ENCODE assay signal across 8 cellular contexts in genomic region chr2:25521665-25522387, GRCh38.
DNase-seq lines count a peak whose midpoint lies in the region; ATAC-seq and TF ChIP-seq lines count a peak whose summit lies in the region.

No MANE protein-coding gene starts in this region.

- H3K27ac ChIP-seq in GM23338 (ENCODE audit: low read depth) (no peak overlapping the region), colonic mucosa (no peak overlapping the region), suprapubic skin (no peak overlapping the region)

- H3K4me2 ChIP-seq in GM23338: no peak overlapping the region

- H3K9me3 ChIP-seq in colonic mucosa (no peaks in the 10 kb centered on the region), suprapubic skin (no peaks in the 10 kb centered on the region)

- H3K27me3 ChIP-seq in GM23338 (ENCODE audit: insufficient read depth) (no peaks in the 10 kb centered on the region), colonic mucosa (no peaks in the 10 kb centered on the region), suprapubic skin (no peaks in the 10 kb centered on the region)

- H3K36me3 ChIP-seq in GM23338 (ENCODE audit: insufficient read depth) (no peaks in the 10 kb centered on the region), colonic mucosa (no peaks in the 10 kb centered on the region), suprapubic skin (no peaks in the 10 kb centered on the region)

- TF ChIP-seq EP300 in suprapubic skin (IDR thresholded peaks at IDR 0.05): no peak

- no peaks in the 10 kb centered on the region; the same call in 1 of the 2 replicates for H4K20me1 ChIP-seq in GM23338 (replicated peaks; ENCODE audit: insufficient read depth)

- H3K4me3 ChIP-seq in GM23338: no peak overlapping the region
- H3K4me3 ChIP-seq in colonic mucosa: peak overlapping the region; percentile 14
- peak overlapping the region; percentile 25 for H3K4me3 ChIP-seq in suprapubic skin

- TF ChIP-seq POLR2A in suprapubic skin (IDR thresholded peaks at IDR 0.05): no peak

- H3K36me3 Mint-ChIP-seq in GM23338 (ENCODE audit: low read depth): no peaks in the 10 kb centered on the region

- peaks cover 8% of the 10 kb centered on the region for H3K27me3 Mint-ChIP-seq in GM23338 (ENCODE audit: insufficient read depth, low read depth, poor library complexity)

- H3K9ac ChIP-seq in colonic mucosa (ENCODE audit: low read depth in 2 of 2, low read length in 2 of 2): peak overlapping the region in 1 of 2 donors; percentile 38

- WGBS in suprapubic skin: 38% methylated on average over 10 of the region's 10 CpGs

- peak; percentile 74 to 94 for TF ChIP-seq CTCF in GM23338 (conservative IDR thresholded peaks at IDR 0.05; ENCODE audit: low read depth in 2 of 2)
- peak; percentile 67 for TF ChIP-seq CTCF in colonic mucosa (IDR thresholded peaks at IDR 0.05)
- TF ChIP-seq CTCF in suprapubic skin (IDR thresholded peaks at IDR 0.05): peak; percentile 63 to 65

- no peak overlapping the region for H3K4me3 Mint-ChIP-seq in GM23338

- H2AFZ ChIP-seq in GM23338: no peak overlapping the region

- ATAC-seq in GM23338: peak; percentile 55

- H3K27ac Mint-ChIP-seq in GM23338: no peak overlapping the region

- H3K9me2 ChIP-seq in GM23338 (ENCODE audit: insufficient read depth): no peaks in the 10 kb centered on the region

- H3K9me3 Mint-ChIP-seq in GM23338: no peaks in the 10 kb centered on the region

- intact Hi-C loops in colonic mucosa (cut with DNase I): loop anchor here (5.0 kb wide), 1 partner anchor 160 kb away; no protein-coding TSS in a partner anchor

- H3K79me2 ChIP-seq in GM23338 (replicated peaks; ENCODE audit: insufficient read depth): no peaks in the 10 kb centered on the region

- H3K4me1 ChIP-seq in GM23338 (ENCODE audit: insufficient read depth) (no peaks in the 10 kb centered on the region), colonic mucosa (no peaks in the 10 kb centered on the region), suprapubic skin (peaks cover 10% of the 10 kb centered on the region)

- DNase-seq in activated CD8-positive, alpha-beta memory T cell treated with anti-CD3 and anti-CD28 coated beads, Interleukin-2, amount 50 U/mL, for 24 hours (ENCODE audit: extremely low read depth): peak; percentile 2
- DNase-seq in activated CD8-positive, alpha-beta memory T cell treated with anti-CD3 and anti-CD28 coated beads, Interleukin-2, amount 50 U/mL, for 4 hours: no peak
- DNase-seq in GM23338 (ENCODE audit: low spot score): peak; percentile 72
- DNase-seq in MV-4-11 (lab: John Stamatoyannopoulos, UW): peak; percentile 81
- peak; percentile 80 for DNase-seq in SIG-M5 treated with dmso at 0.1 percent for 504 hours (lab: John Stamatoyannopoulos, UW; ENCODE audit: unreplicated experiment)
- DNase-seq in colonic mucosa: peak; percentile 59
- DNase-seq in lung microvascular endothelial cell (ENCODE audit: low read depth in 2 of 2): peak; percentile 73 to 83
- DNase-seq in suprapubic skin (ENCODE audit: low spot score in 2 of 2): no peak

- H3F3A ChIP-seq in GM23338 (replicated peaks; ENCODE audit: low read depth): no peaks in the 10 kb centered on the region

- H3K4me1 Mint-ChIP-seq in GM23338: peaks cover 2% of the 10 kb centered on the region; the same call in 1 of the 3 replicates

TF ChIP-seq in GM23338, 12 proteins besides CTCF, POLR2A, EP300 and RAD21 (continues in another document):
- TF ChIP-seq CREB1 (CRISPR knock-in tag; IDR thresholded peaks at IDR 0.05; ENCODE audit: low read depth) (no peak), REST (IDR thresholded peaks at IDR 0.05; ENCODE audit: unreplicated experiment) (no peak), POLR2AphosphoS5 (IDR thresholded peaks at IDR 0.05; ENCODE audit: low read depth) (no peak), ZNF331 (CRISPR knock-in tag; IDR thresholded peaks at IDR 0.05; ENCODE audit: low read depth) (no peak), JUNB (IDR thresholded peaks at IDR 0.05; ENCODE audit: unreplicated experiment) (no peak), NANOG (IDR thresholded peaks at IDR 0.05; ENCODE audit: borderline replicate concordance) (no peak), EZH2 (IDR thresholded peaks at IDR 0.05; ENCODE audit: low read depth, unreplicated experiment) (no peak), ZNF114 (CRISPR knock-in tag; IDR thresholded peaks at IDR 0.05) (no peak), EZH2phosphoT487 (IDR thresholded peaks at IDR 0.05; ENCODE audit: unreplicated experiment) (no peak)
- TF ChIP-seq, protein P1, sequence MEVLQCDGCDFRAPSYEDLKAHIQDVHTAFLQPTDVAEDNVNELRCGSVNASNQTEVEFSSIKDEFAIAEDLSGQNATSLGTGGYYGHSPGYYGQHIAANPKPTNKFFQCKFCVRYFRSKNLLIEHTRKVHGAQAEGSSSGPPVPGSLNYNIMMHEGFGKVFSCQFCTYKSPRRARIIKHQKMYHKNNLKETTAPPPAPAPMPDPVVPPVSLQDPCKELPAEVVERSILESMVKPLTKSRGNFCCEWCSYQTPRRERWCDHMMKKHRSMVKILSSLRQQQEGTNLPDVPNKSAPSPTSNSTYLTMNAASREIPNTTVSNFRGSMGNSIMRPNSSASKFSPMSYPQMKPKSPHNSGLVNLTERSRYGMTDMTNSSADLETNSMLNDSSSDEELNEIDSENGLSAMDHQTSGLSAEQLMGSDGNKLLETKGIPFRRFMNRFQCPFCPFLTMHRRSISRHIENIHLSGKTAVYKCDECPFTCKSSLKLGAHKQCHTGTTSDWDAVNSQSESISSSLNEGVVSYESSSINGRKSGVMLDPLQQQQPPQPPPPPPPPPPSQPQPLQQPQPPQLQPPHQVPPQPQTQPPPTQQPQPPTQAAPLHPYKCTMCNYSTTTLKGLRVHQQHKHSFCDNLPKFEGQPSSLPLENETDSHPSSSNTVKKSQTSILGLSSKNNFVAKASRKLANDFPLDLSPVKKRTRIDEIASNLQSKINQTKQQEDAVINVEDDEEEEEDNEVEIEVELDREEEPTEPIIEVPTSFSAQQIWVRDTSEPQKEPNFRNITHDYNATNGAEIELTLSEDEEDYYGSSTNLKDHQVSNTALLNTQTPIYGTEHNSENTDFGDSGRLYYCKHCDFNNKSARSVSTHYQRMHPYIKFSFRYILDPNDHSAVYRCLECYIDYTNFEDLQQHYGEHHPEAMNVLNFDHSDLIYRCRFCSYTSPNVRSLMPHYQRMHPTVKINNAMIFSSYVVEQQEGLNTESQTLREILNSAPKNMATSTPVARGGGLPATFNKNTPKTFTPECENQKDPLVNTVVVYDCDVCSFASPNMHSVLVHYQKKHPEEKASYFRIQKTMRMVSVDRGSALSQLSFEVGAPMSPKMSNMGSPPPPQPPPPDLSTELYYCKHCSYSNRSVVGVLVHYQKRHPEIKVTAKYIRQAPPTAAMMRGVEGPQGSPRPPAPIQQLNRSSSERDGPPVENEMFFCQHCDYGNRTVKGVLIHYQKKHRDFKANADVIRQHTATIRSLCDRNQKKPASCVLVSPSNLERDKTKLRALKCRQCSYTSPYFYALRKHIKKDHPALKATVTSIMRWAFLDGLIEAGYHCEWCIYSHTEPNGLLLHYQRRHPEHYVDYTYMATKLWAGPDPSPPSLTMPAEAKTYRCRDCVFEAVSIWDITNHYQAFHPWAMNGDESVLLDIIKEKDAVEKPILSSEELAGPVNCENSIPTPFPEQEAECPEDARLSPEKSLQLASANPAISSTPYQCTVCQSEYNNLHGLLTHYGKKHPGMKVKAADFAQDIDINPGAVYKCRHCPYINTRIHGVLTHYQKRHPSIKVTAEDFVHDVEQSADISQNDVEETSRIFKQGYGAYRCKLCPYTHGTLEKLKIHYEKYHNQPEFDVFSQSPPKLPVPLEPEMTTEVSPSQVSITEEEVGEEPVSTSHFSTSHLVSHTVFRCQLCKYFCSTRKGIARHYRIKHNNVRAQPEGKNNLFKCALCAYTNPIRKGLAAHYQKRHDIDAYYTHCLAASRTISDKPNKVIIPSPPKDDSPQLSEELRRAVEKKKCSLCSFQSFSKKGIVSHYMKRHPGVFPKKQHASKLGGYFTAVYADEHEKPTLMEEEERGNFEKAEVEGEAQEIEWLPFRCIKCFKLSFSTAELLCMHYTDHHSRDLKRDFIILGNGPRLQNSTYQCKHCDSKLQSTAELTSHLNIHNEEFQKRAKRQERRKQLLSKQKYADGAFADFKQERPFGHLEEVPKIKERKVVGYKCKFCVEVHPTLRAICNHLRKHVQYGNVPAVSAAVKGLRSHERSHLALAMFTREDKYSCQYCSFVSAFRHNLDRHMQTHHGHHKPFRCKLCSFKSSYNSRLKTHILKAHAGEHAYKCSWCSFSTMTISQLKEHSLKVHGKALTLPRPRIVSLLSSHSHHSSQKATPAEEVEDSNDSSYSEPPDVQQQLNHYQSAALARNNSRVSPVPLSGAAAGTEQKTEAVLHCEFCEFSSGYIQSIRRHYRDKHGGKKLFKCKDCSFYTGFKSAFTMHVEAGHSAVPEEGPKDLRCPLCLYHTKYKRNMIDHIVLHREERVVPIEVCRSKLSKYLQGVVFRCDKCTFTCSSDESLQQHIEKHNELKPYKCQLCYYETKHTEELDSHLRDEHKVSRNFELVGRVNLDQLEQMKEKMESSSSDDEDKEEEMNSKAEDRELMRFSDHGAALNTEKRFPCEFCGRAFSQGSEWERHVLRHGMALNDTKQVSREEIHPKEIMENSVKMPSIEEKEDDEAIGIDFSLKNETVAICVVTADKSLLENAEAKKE (CRISPR knock-in tag; IDR thresholded peaks at IDR 0.05): no peak

Comparison
In these comparisons a context has a peak if more than half of its experiments do, and no peak if none do; other contexts are left out.
1. DNase-seq: peak in activated CD8-positive, alpha-beta memory T cell treated with anti-CD3 and anti-CD28 coated beads, Interleukin-2, amount 50 U/mL, for 24 hours (single experiment), GM23338 (single experiment), MV-4-11 (single experiment), SIG-M5 treated with dmso at 0.1 percent for 504 hours (single experiment), colonic mucosa (single experiment) and lung microvascular endothelial cell (2 of 2); none in activated CD8-positive, alpha-beta memory T cell treated with anti-CD3 and anti-CD28 coated beads, Interleukin-2, amount 50 U/mL, for 4 hours (single experiment) and suprapubic skin (0 of 2).
2. Peak in every context shown above with its lines, with median percentiles within 50 percentile points of each other: CTCF ChIP-seq.